Comparison of ENCODE assay signal across 2 cellular contexts in the genomic region with DNA sequence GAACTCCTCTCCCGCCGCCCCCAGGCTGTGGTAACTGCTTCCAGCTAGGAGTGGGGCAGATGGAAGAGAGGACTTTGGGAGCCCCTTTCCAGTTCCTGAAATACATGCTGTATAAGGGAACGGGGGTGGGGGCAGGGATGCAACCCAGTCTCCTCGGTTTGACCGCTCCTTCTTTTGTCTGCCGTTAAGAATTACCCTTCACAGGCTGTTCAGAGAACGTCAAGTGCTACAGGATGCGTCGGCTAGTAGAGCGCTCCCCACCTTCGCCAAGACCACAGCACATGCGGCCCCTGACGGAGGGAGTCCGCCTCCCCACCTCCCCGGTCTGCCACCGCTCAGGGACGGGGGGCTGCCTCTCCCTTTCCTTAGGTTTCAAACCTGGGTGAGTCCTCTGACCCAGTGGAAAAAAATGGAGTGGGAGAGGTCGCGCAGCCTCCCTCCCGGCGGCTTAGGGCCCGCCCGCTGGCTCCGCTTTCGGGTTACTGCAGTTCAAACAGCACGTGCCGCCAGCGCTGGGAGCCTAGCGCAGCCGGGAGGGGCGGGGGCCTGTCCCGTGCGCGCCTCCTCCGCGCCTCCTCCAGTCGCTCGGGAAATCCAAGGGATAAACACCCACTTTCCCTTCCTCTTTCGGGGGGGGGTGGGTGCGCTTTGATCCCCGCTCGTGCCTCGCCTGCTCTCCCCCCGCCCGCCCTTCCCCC.
A peak's percentile ranks its signal among the peaks of the same experiment; 100 is the strongest.
TF ChIP-seq lines count a peak whose summit lies in the region.

No MANE protein-coding gene starts in this region.

TF ChIP-seq in IMR-90, 13 proteins besides CTCF, POLR2A, EP300 and RAD21:
- TF ChIP-seq SMC3 (IDR thresholded peaks at IDR 0.05; ENCODE audit: low read depth, low read length) (no peak), RCOR1 (IDR thresholded peaks at IDR 0.05; ENCODE audit: insufficient replicate concordance, low read length) (no peak), MAZ (IDR thresholded peaks at IDR 0.05; ENCODE audit: borderline replicate concordance, low read depth, low read length) (peak; percentile 47; the same call in 1 of the 2 replicates), BHLHE40 (IDR thresholded peaks at IDR 0.05; ENCODE audit: low read depth, low read length) (peak; percentile 89), MAFK (IDR thresholded peaks at IDR 0.05; ENCODE audit: low read depth, low read length) (no peak), MXI1 (IDR thresholded peaks at IDR 0.05; ENCODE audit: borderline replicate concordance, low read depth, low read length) (no peak), NFE2L2 (IDR thresholded peaks at IDR 0.05; ENCODE audit: low read depth, low read length) (no peak)

TF ChIP-seq in HepG2, 621 proteins besides CTCF, POLR2A, EP300 and RAD21:
- TF ChIP-seq HNRNPLL (IDR thresholded peaks at IDR 0.05; ENCODE audit: low read depth, low read length, poor library complexity, severe bottlenecking), result peak; percentile 47
- no peak for TF ChIP-seq ZNF430 (CRISPR knock-in tag; IDR thresholded peaks at IDR 0.05)
- no peak for TF ChIP-seq ZNF256 (CRISPR knock-in tag; conservative IDR thresholded peaks at IDR 0.05)
- TF ChIP-seq CEBPG (CRISPR knock-in tag; IDR thresholded peaks at IDR 0.05), result no peak
- no peak for TF ChIP-seq YEATS2 (CRISPR knock-in tag; IDR thresholded peaks at IDR 0.05; ENCODE audit: borderline replicate concordance)
- no peak for TF ChIP-seq ZNF720 (CRISPR knock-in tag; IDR thresholded peaks at IDR 0.05)
- no peak for TF ChIP-seq ELF3 (CRISPR knock-in tag; IDR thresholded peaks at IDR 0.05)
- no peak for TF ChIP-seq PCBP1 (IDR thresholded peaks at IDR 0.05; ENCODE audit: borderline replicate concordance, low read depth, low read length)
- no peak for TF ChIP-seq ZBTB20 (CRISPR knock-in tag; IDR thresholded peaks at IDR 0.05; ENCODE audit: borderline replicate concordance, low read depth)
- TF ChIP-seq BHLHE40 (IDR thresholded peaks at IDR 0.05; ENCODE audit: low read length), result peak; percentile 80
- TF ChIP-seq, protein P1, sequence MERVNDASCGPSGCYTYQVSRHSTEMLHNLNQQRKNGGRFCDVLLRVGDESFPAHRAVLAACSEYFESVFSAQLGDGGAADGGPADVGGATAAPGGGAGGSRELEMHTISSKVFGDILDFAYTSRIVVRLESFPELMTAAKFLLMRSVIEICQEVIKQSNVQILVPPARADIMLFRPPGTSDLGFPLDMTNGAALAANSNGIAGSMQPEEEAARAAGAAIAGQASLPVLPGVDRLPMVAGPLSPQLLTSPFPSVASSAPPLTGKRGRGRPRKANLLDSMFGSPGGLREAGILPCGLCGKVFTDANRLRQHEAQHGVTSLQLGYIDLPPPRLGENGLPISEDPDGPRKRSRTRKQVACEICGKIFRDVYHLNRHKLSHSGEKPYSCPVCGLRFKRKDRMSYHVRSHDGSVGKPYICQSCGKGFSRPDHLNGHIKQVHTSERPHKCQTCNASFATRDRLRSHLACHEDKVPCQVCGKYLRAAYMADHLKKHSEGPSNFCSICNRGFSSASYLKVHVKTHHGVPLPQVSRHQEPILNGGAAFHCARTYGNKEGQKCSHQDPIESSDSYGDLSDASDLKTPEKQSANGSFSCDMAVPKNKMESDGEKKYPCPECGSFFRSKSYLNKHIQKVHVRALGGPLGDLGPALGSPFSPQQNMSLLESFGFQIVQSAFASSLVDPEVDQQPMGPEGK (CRISPR knock-in tag; IDR thresholded peaks at IDR 0.05), result 0 out of 2 replicates have a peak, but pooled peaks have one; percentile 23
- no peak for TF ChIP-seq SP4 (CRISPR knock-in tag; IDR thresholded peaks at IDR 0.05)
- TF ChIP-seq, protein P2, sequence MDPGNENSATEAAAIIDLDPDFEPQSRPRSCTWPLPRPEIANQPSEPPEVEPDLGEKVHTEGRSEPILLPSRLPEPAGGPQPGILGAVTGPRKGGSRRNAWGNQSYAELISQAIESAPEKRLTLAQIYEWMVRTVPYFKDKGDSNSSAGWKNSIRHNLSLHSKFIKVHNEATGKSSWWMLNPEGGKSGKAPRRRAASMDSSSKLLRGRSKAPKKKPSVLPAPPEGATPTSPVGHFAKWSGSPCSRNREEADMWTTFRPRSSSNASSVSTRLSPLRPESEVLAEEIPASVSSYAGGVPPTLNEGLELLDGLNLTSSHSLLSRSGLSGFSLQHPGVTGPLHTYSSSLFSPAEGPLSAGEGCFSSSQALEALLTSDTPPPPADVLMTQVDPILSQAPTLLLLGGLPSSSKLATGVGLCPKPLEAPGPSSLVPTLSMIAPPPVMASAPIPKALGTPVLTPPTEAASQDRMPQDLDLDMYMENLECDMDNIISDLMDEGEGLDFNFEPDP (CRISPR knock-in tag; conservative IDR thresholded peaks at IDR 0.05), result no peak
- no peak for TF ChIP-seq FOXC1 (CRISPR knock-in tag; IDR thresholded peaks at IDR 0.05; ENCODE audit: borderline replicate concordance)
- no peak for TF ChIP-seq MAZ (IDR thresholded peaks at IDR 0.05; ENCODE audit: borderline replicate concordance, low read depth, low read length)
- no peak for TF ChIP-seq MAZ (CRISPR knock-in tag; IDR thresholded peaks at IDR 0.05; ENCODE audit: low read depth)
- TF ChIP-seq, protein P3, sequence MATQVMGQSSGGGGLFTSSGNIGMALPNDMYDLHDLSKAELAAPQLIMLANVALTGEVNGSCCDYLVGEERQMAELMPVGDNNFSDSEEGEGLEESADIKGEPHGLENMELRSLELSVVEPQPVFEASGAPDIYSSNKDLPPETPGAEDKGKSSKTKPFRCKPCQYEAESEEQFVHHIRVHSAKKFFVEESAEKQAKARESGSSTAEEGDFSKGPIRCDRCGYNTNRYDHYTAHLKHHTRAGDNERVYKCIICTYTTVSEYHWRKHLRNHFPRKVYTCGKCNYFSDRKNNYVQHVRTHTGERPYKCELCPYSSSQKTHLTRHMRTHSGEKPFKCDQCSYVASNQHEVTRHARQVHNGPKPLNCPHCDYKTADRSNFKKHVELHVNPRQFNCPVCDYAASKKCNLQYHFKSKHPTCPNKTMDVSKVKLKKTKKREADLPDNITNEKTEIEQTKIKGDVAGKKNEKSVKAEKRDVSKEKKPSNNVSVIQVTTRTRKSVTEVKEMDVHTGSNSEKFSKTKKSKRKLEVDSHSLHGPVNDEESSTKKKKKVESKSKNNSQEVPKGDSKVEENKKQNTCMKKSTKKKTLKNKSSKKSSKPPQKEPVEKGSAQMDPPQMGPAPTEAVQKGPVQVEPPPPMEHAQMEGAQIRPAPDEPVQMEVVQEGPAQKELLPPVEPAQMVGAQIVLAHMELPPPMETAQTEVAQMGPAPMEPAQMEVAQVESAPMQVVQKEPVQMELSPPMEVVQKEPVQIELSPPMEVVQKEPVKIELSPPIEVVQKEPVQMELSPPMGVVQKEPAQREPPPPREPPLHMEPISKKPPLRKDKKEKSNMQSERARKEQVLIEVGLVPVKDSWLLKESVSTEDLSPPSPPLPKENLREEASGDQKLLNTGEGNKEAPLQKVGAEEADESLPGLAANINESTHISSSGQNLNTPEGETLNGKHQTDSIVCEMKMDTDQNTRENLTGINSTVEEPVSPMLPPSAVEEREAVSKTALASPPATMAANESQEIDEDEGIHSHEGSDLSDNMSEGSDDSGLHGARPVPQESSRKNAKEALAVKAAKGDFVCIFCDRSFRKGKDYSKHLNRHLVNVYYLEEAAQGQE (IDR thresholded peaks at IDR 0.05; ENCODE audit: borderline replicate concordance in 1 of 2, low read depth in 1 of 2, low read length in 2 of 2), result no peak
- TF ChIP-seq, protein P4, sequence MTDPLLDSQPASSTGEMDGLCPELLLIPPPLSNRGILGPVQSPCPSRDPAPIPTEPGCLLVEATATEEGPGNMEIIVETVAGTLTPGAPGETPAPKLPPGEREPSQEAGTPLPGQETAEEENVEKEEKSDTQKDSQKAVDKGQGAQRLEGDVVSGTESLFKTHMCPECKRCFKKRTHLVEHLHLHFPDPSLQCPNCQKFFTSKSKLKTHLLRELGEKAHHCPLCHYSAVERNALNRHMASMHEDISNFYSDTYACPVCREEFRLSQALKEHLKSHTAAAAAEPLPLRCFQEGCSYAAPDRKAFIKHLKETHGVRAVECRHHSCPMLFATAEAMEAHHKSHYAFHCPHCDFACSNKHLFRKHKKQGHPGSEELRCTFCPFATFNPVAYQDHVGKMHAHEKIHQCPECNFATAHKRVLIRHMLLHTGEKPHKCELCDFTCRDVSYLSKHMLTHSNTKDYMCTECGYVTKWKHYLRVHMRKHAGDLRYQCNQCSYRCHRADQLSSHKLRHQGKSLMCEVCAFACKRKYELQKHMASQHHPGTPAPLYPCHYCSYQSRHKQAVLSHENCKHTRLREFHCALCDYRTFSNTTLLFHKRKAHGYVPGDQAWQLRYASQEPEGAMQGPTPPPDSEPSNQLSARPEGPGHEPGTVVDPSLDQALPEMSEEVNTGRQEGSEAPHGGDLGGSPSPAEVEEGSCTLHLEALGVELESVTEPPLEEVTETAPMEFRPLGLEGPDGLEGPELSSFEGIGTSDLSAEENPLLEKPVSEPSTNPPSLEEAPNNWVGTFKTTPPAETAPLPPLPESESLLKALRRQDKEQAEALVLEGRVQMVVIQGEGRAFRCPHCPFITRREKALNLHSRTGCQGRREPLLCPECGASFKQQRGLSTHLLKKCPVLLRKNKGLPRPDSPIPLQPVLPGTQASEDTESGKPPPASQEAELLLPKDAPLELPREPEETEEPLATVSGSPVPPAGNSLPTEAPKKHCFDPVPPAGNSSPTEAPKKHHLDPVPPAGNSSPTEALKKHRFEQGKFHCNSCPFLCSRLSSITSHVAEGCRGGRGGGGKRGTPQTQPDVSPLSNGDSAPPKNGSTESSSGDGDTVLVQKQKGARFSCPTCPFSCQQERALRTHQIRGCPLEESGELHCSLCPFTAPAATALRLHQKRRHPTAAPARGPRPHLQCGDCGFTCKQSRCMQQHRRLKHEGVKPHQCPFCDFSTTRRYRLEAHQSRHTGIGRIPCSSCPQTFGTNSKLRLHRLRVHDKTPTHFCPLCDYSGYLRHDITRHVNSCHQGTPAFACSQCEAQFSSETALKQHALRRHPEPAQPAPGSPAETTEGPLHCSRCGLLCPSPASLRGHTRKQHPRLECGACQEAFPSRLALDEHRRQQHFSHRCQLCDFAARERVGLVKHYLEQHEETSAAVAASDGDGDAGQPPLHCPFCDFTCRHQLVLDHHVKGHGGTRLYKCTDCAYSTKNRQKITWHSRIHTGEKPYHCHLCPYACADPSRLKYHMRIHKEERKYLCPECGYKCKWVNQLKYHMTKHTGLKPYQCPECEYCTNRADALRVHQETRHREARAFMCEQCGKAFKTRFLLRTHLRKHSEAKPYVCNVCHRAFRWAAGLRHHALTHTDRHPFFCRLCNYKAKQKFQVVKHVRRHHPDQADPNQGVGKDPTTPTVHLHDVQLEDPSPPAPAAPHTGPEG (CRISPR knock-in tag; IDR thresholded peaks at IDR 0.05), result no peak
- no peak for TF ChIP-seq ETV6 (CRISPR knock-in tag; conservative IDR thresholded peaks at IDR 0.05)
